In genomic region chr5:61907995-61908394, GRCh38 we compare ENCODE assay signal across 39 cellular contexts.
"Had no signal": no experiment of that assay in that cellular context is flagged by ENCODE, and none has a peak within 500 bp of the region (broad histone marks: within the 10 kb centered on the region; RNA-seq: fewer than 3 reads in every experiment).

No MANE protein-coding gene starts in this region.

- H3K4me1 Mint-ChIP-seq: activated naive CD4-positive, alpha-beta T cell treated with anti-CD3 and anti-CD28 coated beads, Interleukin-2, amount 10 ng/mL, durations not matched to agents 7 days and 5 days; activated naive CD4-positive, alpha-beta T cell treated with anti-CD3 and anti-CD28 coated beads, Interleukin-2, amount 50 U/mL, for 24 hours; activated naive CD8-positive, alpha-beta T cell treated with anti-CD3 and anti-CD28 coated beads for 36 hours; activated naive CD8-positive, alpha-beta T cell treated with anti-CD3 and anti-CD28 coated beads, Interleukin-2, amount 10 ng/mL, durations not matched to agents 7 days and 5 days; activated naive CD8-positive, alpha-beta T cell treated with anti-CD3 and anti-CD28 coated beads, Interleukin-2, amount 50 U/mL, for 24 hours; activated T-helper 17 cell treated with anti-CD3 and anti-CD28 coated beads, Interleukin-2, amount 50 U/mL, for 72 hours; brain; central memory CD8-positive, alpha-beta T cell had no signal

- FAIRE-seq: astrocyte, bronchial epithelial cell had no signal

- H3K27me3 ChIP-seq: adrenal gland, ascending aorta, body of pancreas, brain microvascular endothelial cell, breast epithelium, cardiac muscle cell had no signal

- H3K9me3 ChIP-seq: adrenal gland, ascending aorta had no signal

- ATAC-seq: activated naive CD4-positive, alpha-beta T cell treated with anti-CD3 and anti-CD28 coated beads, Interleukin-2, amount 50 U/mL, for 72 hours; activated naive CD8-positive, alpha-beta T cell treated with anti-CD3 and anti-CD28 coated beads, Interleukin-2, amount 50 U/mL, for 24 hours; activated T-cell treated with anti-CD3 and anti-CD28 coated beads, Interleukin-2, amount 50 U/mL, for 4 hours; activated T-cell treated with anti-CD3 and anti-CD28 coated beads, Interleukin-2, amount 50 U/mL, for 72 hours; activated T-helper 17 cell treated with anti-CD3 and anti-CD28 coated beads, Interleukin-2, amount 50 U/mL, for 72 hours; body of pancreas had no signal

- DNase-seq: activated effector memory CD4-positive, alpha-beta T cell treated with anti-CD3 and anti-CD28 coated beads, Interleukin-2, amount 50 U/mL, for 16 hours; activated effector memory CD4-positive, alpha-beta T cell treated with Interleukin-2 at 50 U/mL for 16 hours; activated gamma-delta T cell; activated gamma-delta T cell treated with Interleukin-2 at 50 U/mL for 16 hours; activated naive CD4-positive, alpha-beta T cell; activated naive CD4-positive, alpha-beta T cell treated with anti-CD3 and anti-CD28 coated beads for 36 hours; activated naive CD4-positive, alpha-beta T cell treated with anti-CD3 and anti-CD28 coated beads, Interleukin-2, amount 10 ng/mL, durations not matched to agents 7 days and 5 days; activated naive CD4-positive, alpha-beta T cell treated with anti-CD3 and anti-CD28 coated beads, Interleukin-2, amount 50 U/mL, for 16 hours; activated naive CD8-positive, alpha-beta T cell treated with anti-CD3 and anti-CD28 coated beads for 36 hours; activated naive CD8-positive, alpha-beta T cell treated with anti-CD3 and anti-CD28 coated beads, Interleukin-2, amount 10 ng/mL, durations not matched to agents 7 days and 5 days; activated naive CD8-positive, alpha-beta T cell treated with anti-CD3 and anti-CD28 coated beads, Interleukin-2, amount 50 U/mL, for 24 hours; activated T-cell treated with anti-CD3 and anti-CD28 coated beads, Interleukin-2, amount 50 U/mL, for 1 hour; activated T-cell treated with anti-CD3 and anti-CD28 coated beads, Interleukin-2, amount 50 U/mL, for 24 hours; activated T-cell treated with anti-CD3 and anti-CD28 coated beads, Interleukin-2, amount 50 U/mL, for 4 hours; activated T-cell treated with anti-CD3 and anti-CD28 coated beads, Interleukin-2, amount 50 U/mL, for 48 hours; activated T-cell treated with anti-CD3 and anti-CD28 coated beads, Interleukin-2, amount 50 U/mL, for 72 hours; adrenal gland; amniotic stem cell; amygdala; anterior cingulate cortex; aorta; body of pancreas; brain microvascular endothelial cell; caudate nucleus; central memory CD4-positive, alpha-beta T cell; cerebellar nuclear complex had no signal

- H3K36me3 ChIP-seq: adrenal gland, ascending aorta, brain microvascular endothelial cell, breast epithelium, cardiac muscle cell had no signal

- H3K36me3 Mint-ChIP-seq: activated naive CD4-positive, alpha-beta T cell treated with anti-CD3 and anti-CD28 coated beads, Interleukin-2, amount 10 ng/mL, durations not matched to agents 7 days and 5 days; activated naive CD4-positive, alpha-beta T cell treated with anti-CD3 and anti-CD28 coated beads, Interleukin-2, amount 50 U/mL, for 24 hours; activated naive CD4-positive, alpha-beta T cell treated with anti-CD3 and anti-CD28 coated beads, Interleukin-2, amount 50 U/mL, for 72 hours; activated naive CD8-positive, alpha-beta T cell; activated naive CD8-positive, alpha-beta T cell treated with anti-CD3 and anti-CD28 coated beads for 36 hours; activated naive CD8-positive, alpha-beta T cell treated with anti-CD3 and anti-CD28 coated beads, Interleukin-2, amount 10 ng/mL, durations not matched to agents 7 days and 5 days; brain had no signal

- H3K4me3 Mint-ChIP-seq: activated naive CD4-positive, alpha-beta T cell treated with anti-CD3 and anti-CD28 coated beads for 36 hours; activated naive CD4-positive, alpha-beta T cell treated with anti-CD3 and anti-CD28 coated beads, Interleukin-2, amount 10 ng/mL, durations not matched to agents 7 days and 5 days; activated naive CD4-positive, alpha-beta T cell treated with anti-CD3 and anti-CD28 coated beads, Interleukin-2, amount 50 U/mL, for 24 hours; activated naive CD8-positive, alpha-beta T cell; activated naive CD8-positive, alpha-beta T cell treated with anti-CD3 and anti-CD28 coated beads for 36 hours; activated naive CD8-positive, alpha-beta T cell treated with anti-CD3 and anti-CD28 coated beads, Interleukin-2, amount 10 ng/mL, durations not matched to agents 7 days and 5 days; activated naive CD8-positive, alpha-beta T cell treated with anti-CD3 and anti-CD28 coated beads, Interleukin-2, amount 50 U/mL, for 24 hours; activated T-cell treated with anti-CD3 and anti-CD28 coated beads, Interleukin-2, amount 50 U/mL, for 24 hours; activated T-cell treated with anti-CD3 and anti-CD28 coated beads, Interleukin-2, amount 50 U/mL, for 4 hours; activated T-cell treated with anti-CD3 and anti-CD28 coated beads, Interleukin-2, amount 50 U/mL, for 72 hours; activated T-helper 1 cell treated with anti-CD3 and anti-CD28 coated beads, Interleukin-12 subunit alpha, Interleukin-12 subunit beta, Interleukin-2, Interleukin-4 antibody, amounts not matched to agents 30 ng/mL and 10 ng/mL and 1 ng/mL, durations not matched to agents 14 hours and 24 hours and 36 hours; activated T-helper 17 cell treated with anti-CD3 and anti-CD28 coated beads, Interleukin-2, amount 50 U/mL, for 72 hours; brain; central memory CD8-positive, alpha-beta T cell had no signal

- H3K4me3 ChIP-seq: adrenal gland, ascending aorta, body of pancreas, breast epithelium, cardiac muscle cell had no signal

- H3K9me3 Mint-ChIP-seq: activated naive CD4-positive, alpha-beta T cell treated with anti-CD3 and anti-CD28 coated beads, Interleukin-2, amount 50 U/mL, for 24 hours; activated naive CD8-positive, alpha-beta T cell treated with anti-CD3 and anti-CD28 coated beads, Interleukin-2, amount 10 ng/mL, durations not matched to agents 7 days and 5 days; activated naive CD8-positive, alpha-beta T cell treated with anti-CD3 and anti-CD28 coated beads, Interleukin-2, amount 50 U/mL, for 24 hours; activated T-cell treated with anti-CD3 and anti-CD28 coated beads, Interleukin-2, amount 50 U/mL, for 4 hours; activated T-helper 1 cell treated with anti-CD3 and anti-CD28 coated beads, Interleukin-12 subunit alpha, Interleukin-12 subunit beta, Interleukin-2, Interleukin-4 antibody, amounts not matched to agents 30 ng/mL and 10 ng/mL and 1 ng/mL, durations not matched to agents 14 hours and 24 hours and 36 hours; activated T-helper 17 cell treated with anti-CD3 and anti-CD28 coated beads, Interleukin-2, amount 50 U/mL, for 72 hours; activated T-helper 2 cell treated with anti-CD3 and anti-CD28 coated beads, Interferon-gamma antibody, Interleukin-2, Interleukin-4, amounts not matched to agents 10 μg/mL and 5 μg/mL and 100 μg/mL, durations not matched to agents 14 hours and 24 hours and 36 hours; central memory CD8-positive, alpha-beta T cell had no signal

- H3K4me1 ChIP-seq: adrenal gland, ascending aorta, body of pancreas, breast epithelium had no signal

- H3K27ac Mint-ChIP-seq: activated naive CD4-positive, alpha-beta T cell treated with anti-CD3 and anti-CD28 coated beads for 36 hours; activated naive CD4-positive, alpha-beta T cell treated with anti-CD3 and anti-CD28 coated beads, Interleukin-2, amount 10 ng/mL, durations not matched to agents 7 days and 5 days; activated naive CD4-positive, alpha-beta T cell treated with anti-CD3 and anti-CD28 coated beads, Interleukin-2, amount 50 U/mL, for 24 hours; activated naive CD4-positive, alpha-beta T cell treated with anti-CD3 and anti-CD28 coated beads, Interleukin-2, amount 50 U/mL, for 72 hours; activated naive CD8-positive, alpha-beta T cell; activated naive CD8-positive, alpha-beta T cell treated with anti-CD3 and anti-CD28 coated beads for 36 hours; activated naive CD8-positive, alpha-beta T cell treated with anti-CD3 and anti-CD28 coated beads, Interleukin-2, amount 10 ng/mL, durations not matched to agents 7 days and 5 days; activated naive CD8-positive, alpha-beta T cell treated with anti-CD3 and anti-CD28 coated beads, Interleukin-2, amount 50 U/mL, for 24 hours; activated T-cell treated with anti-CD3 and anti-CD28 coated beads, Interleukin-2, amount 50 U/mL, for 24 hours; activated T-cell treated with anti-CD3 and anti-CD28 coated beads, Interleukin-2, amount 50 U/mL, for 72 hours; activated T-helper 1 cell treated with anti-CD3 and anti-CD28 coated beads, Interleukin-12 subunit alpha, Interleukin-12 subunit beta, Interleukin-2, Interleukin-4 antibody, amounts not matched to agents 30 ng/mL and 10 ng/mL and 1 ng/mL, durations not matched to agents 14 hours and 24 hours and 36 hours; activated T-helper 17 cell treated with anti-CD3 and anti-CD28 coated beads, Interleukin-2, amount 50 U/mL, for 72 hours; activated T-helper 2 cell treated with anti-CD3 and anti-CD28 coated beads, Interferon-gamma antibody, Interleukin-2, Interleukin-4, amounts not matched to agents 10 μg/mL and 5 μg/mL and 100 μg/mL, durations not matched to agents 14 hours and 24 hours and 36 hours; brain had no signal

- H3K27me3 Mint-ChIP-seq: activated naive CD4-positive, alpha-beta T cell treated with anti-CD3 and anti-CD28 coated beads, Interleukin-2, amount 10 ng/mL, durations not matched to agents 7 days and 5 days; activated naive CD4-positive, alpha-beta T cell treated with anti-CD3 and anti-CD28 coated beads, Interleukin-2, amount 50 U/mL, for 24 hours; activated naive CD8-positive, alpha-beta T cell; activated naive CD8-positive, alpha-beta T cell treated with anti-CD3 and anti-CD28 coated beads for 36 hours; activated naive CD8-positive, alpha-beta T cell treated with anti-CD3 and anti-CD28 coated beads, Interleukin-2, amount 10 ng/mL, durations not matched to agents 7 days and 5 days; activated naive CD8-positive, alpha-beta T cell treated with anti-CD3 and anti-CD28 coated beads, Interleukin-2, amount 50 U/mL, for 24 hours; activated T-cell treated with anti-CD3 and anti-CD28 coated beads, Interleukin-2, amount 50 U/mL, for 24 hours; activated T-helper 17 cell treated with anti-CD3 and anti-CD28 coated beads, Interleukin-2, amount 50 U/mL, for 72 hours; central memory CD8-positive, alpha-beta T cell had no signal

- H3K27ac ChIP-seq: adrenal gland, ascending aorta, body of pancreas, brain microvascular endothelial cell, breast epithelium, cardiac muscle cell had no signal
